Comparison of ENCODE assay signal across 22 cellular contexts in the genomic region with DNA sequence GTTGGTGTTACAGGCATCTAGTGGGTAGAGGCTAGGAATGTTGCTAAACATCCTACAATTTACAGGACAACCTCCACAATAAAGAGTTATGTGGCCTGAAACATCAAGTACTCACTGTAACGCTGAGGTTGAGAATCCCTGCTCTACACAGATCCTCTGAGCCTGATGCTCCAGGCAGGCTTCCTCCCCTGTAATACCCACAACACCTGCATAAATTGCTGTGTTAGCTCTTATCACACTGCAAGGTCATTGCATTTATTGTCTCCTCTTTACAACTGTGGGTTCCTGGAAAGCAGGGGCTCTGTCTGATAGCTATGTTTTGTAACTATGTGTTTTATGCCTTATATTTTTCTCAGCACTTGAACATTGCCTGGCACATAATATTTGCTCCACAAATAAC.
"Had no signal": no experiment of that assay in that cellular context is flagged by ENCODE, and none has a peak within 500 bp of the region (broad histone marks: within the 10 kb centered on the region; RNA-seq: fewer than 3 reads in every experiment).

No MANE protein-coding gene starts in this region.

- ATAC-seq: effector memory CD8-positive, alpha-beta T cell; gastrocnemius medialis; left lobe of liver; naive thymus-derived CD4-positive, alpha-beta T cell; psoas muscle; sciatic nerve; stimulated activated memory B cell treated with anti-CD40 and anti-IgM and Interleukin-4, amounts not matched to agents 10 μg/mL and 1 μg/mL and 100 μg/mL, for 72 hours; stimulated activated naive CD8-positive, alpha-beta T cell treated with anti-CD3 and anti-CD28 coated beads, Interleukin-15, Interleukin-2, amounts not matched to agents 100 U/mL and 50 U/mL, for 24 hours had no signal

- H3K4me1 ChIP-seq: gastrocnemius medialis, psoas muscle, testis had no signal

- FAIRE-seq: kidney had no signal

- DNase-seq: dermis blood vessel endothelial cell; effector memory CD8-positive, alpha-beta T cell; foreskin fibroblast; gastrocnemius medialis; head of caudate nucleus; kidney; naive thymus-derived CD4-positive, alpha-beta T cell; nephron progenitor cell; nucleus accumbens; psoas muscle; retina; spleen; stimulated activated CD4-positive, alpha-beta T cell treated with anti-CD3 and anti-CD28 coated beads, Interleukin-4, amount 100 ng/mL, for 4 hours; stimulated activated naive CD8-positive, alpha-beta T cell treated with anti-CD3 and anti-CD28 coated beads, Interleukin-15, Interleukin-2, amounts not matched to agents 100 U/mL and 50 U/mL, for 24 hours; substantia nigra; testis; tibial artery had no signal

- H3K27me3 ChIP-seq: testis had no signal

- H3K4me3 ChIP-seq: coronary artery, gastrocnemius medialis, lung, psoas muscle, spleen, testis, tibial artery had no signal

- H3K9me3 ChIP-seq: gastrocnemius medialis, psoas muscle, spleen, testis, tibial artery had no signal

- H3K27ac ChIP-seq: coronary artery, gastrocnemius medialis, psoas muscle, spleen, testis, tibial artery had no signal

- H3K36me3 ChIP-seq: gastrocnemius medialis, spleen, tibial artery had no signal
